ENCODE assay signal across 1 cellular context in genomic region chr17:81034779-81035388, GRCh38.
TF ChIP-seq lines count a peak whose summit lies in the region.

Gene BAIAP2 (plus strand): TSS chr17:81035151. CDS start chr17:81035255, 104 bp downstream.

TF ChIP-seq in HepG2, 621 proteins besides CTCF, POLR2A, EP300 and RAD21 (continued from another document and continues in another):
- no peak for TF ChIP-seq ZBTB39 (CRISPR knock-in tag; IDR thresholded peaks at IDR 0.05)
- TF ChIP-seq WIZ (CRISPR knock-in tag; IDR thresholded peaks at IDR 0.05) = no peak
- TF ChIP-seq ZNF484 (CRISPR knock-in tag; IDR thresholded peaks at IDR 0.05; ENCODE audit: borderline replicate concordance, low read depth) = no peak
- TF ChIP-seq ZNF124 (CRISPR knock-in tag; IDR thresholded peaks at IDR 0.05) = 0 out of 2 replicates have a peak, but pooled peaks have one; percentile 52
- TF ChIP-seq BATF2 (CRISPR knock-in tag; IDR thresholded peaks at IDR 0.05) = no peak
- no peak for TF ChIP-seq ZNF260 (CRISPR knock-in tag; IDR thresholded peaks at IDR 0.05; ENCODE audit: borderline replicate concordance, low read depth)
- TF ChIP-seq ZNF431 (CRISPR knock-in tag; IDR thresholded peaks at IDR 0.05; ENCODE audit: borderline replicate concordance, low read depth) = 0 out of 2 replicates have a peak, but pooled peaks have one; percentile 43
- TF ChIP-seq ZNF337 (CRISPR knock-in tag; IDR thresholded peaks at IDR 0.05; ENCODE audit: borderline replicate concordance, low read depth) = 0 out of 2 replicates have a peak, but pooled peaks have one; percentile 76
- no peak for TF ChIP-seq TCF7L2 (IDR thresholded peaks at IDR 0.05; ENCODE audit: low read depth, low read length)
- 0 out of 2 replicates have a peak, but pooled peaks have one; percentile 40 for TF ChIP-seq NKX3-1 (CRISPR knock-in tag; IDR thresholded peaks at IDR 0.05)
- peak; percentile 78; the same call in 1 of the 2 replicates for TF ChIP-seq ZMAT3 (CRISPR knock-in tag; conservative IDR thresholded peaks at IDR 0.05)
- no peak for TF ChIP-seq PAWR (CRISPR knock-in tag; IDR thresholded peaks at IDR 0.05; ENCODE audit: borderline replicate concordance)
- no peak for TF ChIP-seq ZNF652 (CRISPR knock-in tag; IDR thresholded peaks at IDR 0.05; ENCODE audit: borderline replicate concordance, low read depth)
- TF ChIP-seq ZNF343 (CRISPR knock-in tag; IDR thresholded peaks at IDR 0.05) = no peak
- no peak for TF ChIP-seq SAFB2 (CRISPR knock-in tag; IDR thresholded peaks at IDR 0.05; ENCODE audit: borderline replicate concordance, low read depth)
- no peak for TF ChIP-seq SIX1 (CRISPR knock-in tag; IDR thresholded peaks at IDR 0.05; ENCODE audit: borderline replicate concordance)
- no peak for TF ChIP-seq GTF3A (CRISPR knock-in tag; conservative IDR thresholded peaks at IDR 0.05)
- TF ChIP-seq ZFP36 (IDR thresholded peaks at IDR 0.05; ENCODE audit: borderline replicate concordance, low read depth, low read length, partially characterized antibody) = no peak
- TF ChIP-seq TAF15 (IDR thresholded peaks at IDR 0.05; ENCODE audit: low read depth, low read length, poor library complexity, severe bottlenecking) = no peak
- TF ChIP-seq AFF4 (CRISPR knock-in tag; IDR thresholded peaks at IDR 0.05) = 0 out of 2 replicates have a peak, but pooled peaks have one; percentile 43
- TF ChIP-seq KDM6A (CRISPR knock-in tag; IDR thresholded peaks at IDR 0.05; ENCODE audit: low read depth) = no peak
- no peak for TF ChIP-seq THAP9 (CRISPR knock-in tag; IDR thresholded peaks at IDR 0.05; ENCODE audit: borderline replicate concordance)
- TF ChIP-seq NFE2L2 (IDR thresholded peaks at IDR 0.05; ENCODE audit: low read length) = no peak
- peak; percentile 95 for TF ChIP-seq GATA4 (IDR thresholded peaks at IDR 0.05; ENCODE audit: borderline replicate concordance, low read depth)
- 0 out of 2 replicates have a peak, but pooled peaks have one; percentile 17 for TF ChIP-seq ZNF264 (CRISPR knock-in tag; IDR thresholded peaks at IDR 0.05)
- peak; percentile 36; the same call in 1 of the 2 replicates for TF ChIP-seq ZNF746 (CRISPR knock-in tag; IDR thresholded peaks at IDR 0.05)
- TF ChIP-seq GMEB1 (CRISPR knock-in tag; IDR thresholded peaks at IDR 0.05; ENCODE audit: borderline replicate concordance) = 0 out of 2 replicates have a peak, but pooled peaks have one; percentile 30
- TF ChIP-seq FOXA3 (CRISPR knock-in tag; IDR thresholded peaks at IDR 0.05) = peak; percentile 34
- no peak for TF ChIP-seq PHF5A (CRISPR knock-in tag; IDR thresholded peaks at IDR 0.05; ENCODE audit: low read depth, unreplicated experiment)
- TF ChIP-seq SP5 (CRISPR knock-in tag; IDR thresholded peaks at IDR 0.05; ENCODE audit: borderline replicate concordance, low read depth) = no peak; the same call in none of the 2 replicates
- TF ChIP-seq ZNF143 (CRISPR knock-in tag; IDR thresholded peaks at IDR 0.05) = no peak
- no peak for TF ChIP-seq MLXIP (CRISPR knock-in tag; IDR thresholded peaks at IDR 0.05; ENCODE audit: borderline replicate concordance)
- TF ChIP-seq BCL6 (CRISPR knock-in tag; IDR thresholded peaks at IDR 0.05) = peak; percentile 47; the same call in 1 of the 2 replicates
- peak; percentile 16 for TF ChIP-seq SRSF1 (optimal IDR thresholded peaks at IDR 0.05; ENCODE audit: low read depth, low read length)
- TF ChIP-seq ATF1 (CRISPR knock-in tag; IDR thresholded peaks at IDR 0.05) = no peak
- TF ChIP-seq ZNF567 (CRISPR knock-in tag; IDR thresholded peaks at IDR 0.05; ENCODE audit: borderline replicate concordance) = 0 out of 2 replicates have a peak, but pooled peaks have one; percentile 55
- TF ChIP-seq ZSCAN21 (CRISPR knock-in tag; IDR thresholded peaks at IDR 0.05; ENCODE audit: borderline replicate concordance) = peak; percentile 84
- TF ChIP-seq ZNF383 (CRISPR knock-in tag; IDR thresholded peaks at IDR 0.05; ENCODE audit: borderline replicate concordance) = no peak
- TF ChIP-seq SKI (IDR thresholded peaks at IDR 0.05; ENCODE audit: partially characterized antibody) = peak; percentile 70
- TF ChIP-seq FLYWCH1 (CRISPR knock-in tag; IDR thresholded peaks at IDR 0.05) = no peak
- TF ChIP-seq ZNF552 (CRISPR knock-in tag; IDR thresholded peaks at IDR 0.05; ENCODE audit: borderline replicate concordance) = 0 out of 2 replicates have a peak, but pooled peaks have one; percentile 41
- TF ChIP-seq MTA1 (CRISPR knock-in tag; IDR thresholded peaks at IDR 0.05; ENCODE audit: borderline replicate concordance) = no peak
- TF ChIP-seq JDP2 (CRISPR knock-in tag; IDR thresholded peaks at IDR 0.05; ENCODE audit: borderline replicate concordance) = no peak; the same call in 1 of the 2 replicates
- TF ChIP-seq SOX13 (IDR thresholded peaks at IDR 0.05) = peak; percentile 51; the same call in 1 of the 2 replicates
- TF ChIP-seq SOX13 (CRISPR knock-in tag; conservative IDR thresholded peaks at IDR 0.05 in 1 of 2, IDR thresholded peaks at IDR 0.05 in 1 of 2) = no peak
- no peak; the same call in 1 of the 2 replicates for TF ChIP-seq ZNF513 (CRISPR knock-in tag; conservative IDR thresholded peaks at IDR 0.05)
- TF ChIP-seq NFKB2 (CRISPR knock-in tag; IDR thresholded peaks at IDR 0.05; ENCODE audit: borderline replicate concordance) = peak; percentile 56; the same call in 1 of the 2 replicates
- no peak for TF ChIP-seq SRSF9 (IDR thresholded peaks at IDR 0.05; ENCODE audit: borderline replicate concordance, insufficient read depth, low read depth, low read length, poor library complexity, severe bottlenecking)
- peak; percentile 39; the same call in 1 of the 2 replicates for TF ChIP-seq ZNF230 (CRISPR knock-in tag; IDR thresholded peaks at IDR 0.05)
- TF ChIP-seq ZNF569 (CRISPR knock-in tag; IDR thresholded peaks at IDR 0.05; ENCODE audit: borderline replicate concordance) = no peak
- TF ChIP-seq NFIB (CRISPR knock-in tag; IDR thresholded peaks at IDR 0.05; ENCODE audit: borderline replicate concordance) = no peak
- TF ChIP-seq ZNF777 (CRISPR knock-in tag; IDR thresholded peaks at IDR 0.05) = peak; percentile 69; the same call in 1 of the 2 replicates
- TF ChIP-seq NFYC (CRISPR knock-in tag; IDR thresholded peaks at IDR 0.05) = peak; percentile 87
- no peak for TF ChIP-seq SMAD1 (CRISPR knock-in tag; IDR thresholded peaks at IDR 0.05; ENCODE audit: borderline replicate concordance, low read depth)
- TF ChIP-seq KDM4B (CRISPR knock-in tag; IDR thresholded peaks at IDR 0.05) = peak; percentile 87
